ENCODE assay signal across 13 cellular contexts in the genomic region with DNA sequence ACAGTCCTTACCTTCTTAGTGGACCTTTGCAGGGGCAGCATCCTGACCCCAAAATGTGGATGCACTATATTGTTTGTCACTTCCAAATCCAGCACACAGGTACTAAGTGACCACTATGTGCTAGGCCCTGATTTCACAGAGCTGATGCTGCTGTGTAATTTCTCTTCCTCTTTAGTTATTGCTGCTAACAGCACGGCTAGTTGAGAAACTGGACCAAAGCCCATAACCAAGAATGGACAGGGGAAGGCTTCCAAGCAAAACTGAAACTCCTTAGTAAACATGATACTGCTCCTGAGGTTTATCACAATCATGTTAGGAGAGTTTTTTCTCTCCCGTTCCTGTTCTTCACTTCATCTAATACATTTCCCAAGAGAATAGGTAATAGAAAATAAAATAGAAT.
A peak's percentile ranks its signal among the peaks of the same experiment; 100 is the strongest.
DNase-seq lines count a peak whose midpoint lies in the region; ATAC-seq, FAIRE-seq and TF ChIP-seq lines count a peak whose summit lies in the region.
"Had no signal": no experiment of that assay in that cellular context is flagged by ENCODE, and none has a peak within 500 bp of the region (broad histone marks: within the 10 kb centered on the region; RNA-seq: fewer than 3 reads in every experiment).

No MANE protein-coding gene starts in this region.

- no peaks in the 10 kb centered on the region for H3K36me3 ChIP-seq in small intestine (ENCODE audit: control insufficient read depth in 2 of 2, insufficient read depth in 2 of 2, low read length in 2 of 2)

- peaks cover 4 to 5% (median 5%) of the 10 kb centered on the region in 3 donors for H3K27me3 Mint-ChIP-seq in immature natural killer cell (ENCODE audit: low read depth in 3 of 3)
- H3K27me3 Mint-ChIP-seq: dendritic cell treated with granulocyte-macrophage colony-stimulating factor and Interleukin-4, amounts not matched to agents 40 ng/mL and 50 ng/mL, for 4 days had no signal

- TF ChIP-seq CTCF in GM20000 (IDR thresholded peaks at IDR 0.05; ENCODE audit: extremely low read depth, missing control alignments) = no peak
- no peak for TF ChIP-seq CTCF in VCaP (conservative IDR thresholded peaks at IDR 0.05)

- H3K27ac ChIP-seq in VCaP = peak overlapping the region; percentile 94
- H3K27ac ChIP-seq in small intestine (ENCODE audit: low read depth in 1 of 2, low read length in 1 of 2) = no peak overlapping the region

- H3K4me1 Mint-ChIP-seq in immature natural killer cell = no peaks in the 10 kb centered on the region

- H3K4me3 ChIP-seq in small intestine (ENCODE audit: low read depth in 1 of 2, low read length in 2 of 2) = no peak overlapping the region

- H3K9me3 ChIP-seq in small intestine (ENCODE audit: control insufficient read depth, low read depth) = no peaks in the 10 kb centered on the region

- peaks cover 0 to 12% (median 2%) of the 10 kb centered on the region in 6 donors for H3K9me3 Mint-ChIP-seq in immature natural killer cell

- DNase-seq in GM20000 (ENCODE audit: low spot score) (peak; percentile 15), left ventricle myocardium superior (no peak), small intestine (peak; percentile 19), immature natural killer cell (no peak), superior temporal gyrus (ENCODE audit: extremely low spot score) (no peak), SHP77 treated with DMSO at 0.1 percent for 48 hours (lab: John Stamatoyannopoulos, UW) (no peak)
- DNase-seq in activated CD4-positive, alpha-beta T cell treated with anti-CD3 and anti-CD28 coated beads, Interleukin-2, amount 50 U/mL, for 4 hours = no peak
- DNase-seq: activated CD4-positive, alpha-beta T cell treated with anti-CD3 and anti-CD28 coated beads for 1 hour; COR-L47; midbrain; NCI-H510A treated with DMSO at 0.1 percent for 48 hours had no signal

- peak; percentile 84 for ATAC-seq in left ventricle myocardium superior

- H3K27ac Mint-ChIP-seq in immature natural killer cell = no peak overlapping the region
- H3K27ac Mint-ChIP-seq: dendritic cell treated with granulocyte-macrophage colony-stimulating factor and Interleukin-4, amounts not matched to agents 40 ng/mL and 50 ng/mL, for 4 days had no signal

- 5 to 15% (median 7%) methylated on average over 2 of the region's 2 CpGs for WGBS in small intestine, 3 donors

- no peaks in the 10 kb centered on the region for H3K27me3 ChIP-seq in small intestine (ENCODE audit: control insufficient read depth in 2 of 2, insufficient read depth in 2 of 2, low read length in 2 of 2)

- intact Hi-C loops in left ventricle myocardium superior (cut with micrococcal nuclease) = no loop called here

- no peak for FAIRE-seq in small intestine (lab: Jason Lieb, UNC)

- peaks cover 0 to 4% (median 0%) of the 10 kb centered on the region in 3 donors for H3K36me3 Mint-ChIP-seq in immature natural killer cell

- no peaks in the 10 kb centered on the region for H3K4me1 ChIP-seq in small intestine (ENCODE audit: control insufficient read depth in 2 of 2, insufficient read depth in 1 of 2, low read depth in 1 of 2, low read length in 1 of 2)

- no peak overlapping the region for H3K4me3 Mint-ChIP-seq in immature natural killer cell
- H3K4me3 Mint-ChIP-seq: dendritic cell treated with granulocyte-macrophage colony-stimulating factor and Interleukin-4, amounts not matched to agents 40 ng/mL and 50 ng/mL, for 4 days had no signal

Comparison
In these comparisons a context has a peak if more than half of its experiments do, and no peak if none do; other contexts are left out.
1. DNase-seq: peak in GM20000 (single experiment) and small intestine (single experiment); none in left ventricle myocardium superior (single experiment), immature natural killer cell (0 of 3), superior temporal gyrus (single experiment), SHP77 treated with DMSO at 0.1 percent for 48 hours (single experiment) and activated CD4-positive, alpha-beta T cell treated with anti-CD3 and anti-CD28 coated beads, Interleukin-2, amount 50 U/mL, for 4 hours (0 of 2).